Comparison of ENCODE assay signal across 1 cellular context in the genomic region with DNA sequence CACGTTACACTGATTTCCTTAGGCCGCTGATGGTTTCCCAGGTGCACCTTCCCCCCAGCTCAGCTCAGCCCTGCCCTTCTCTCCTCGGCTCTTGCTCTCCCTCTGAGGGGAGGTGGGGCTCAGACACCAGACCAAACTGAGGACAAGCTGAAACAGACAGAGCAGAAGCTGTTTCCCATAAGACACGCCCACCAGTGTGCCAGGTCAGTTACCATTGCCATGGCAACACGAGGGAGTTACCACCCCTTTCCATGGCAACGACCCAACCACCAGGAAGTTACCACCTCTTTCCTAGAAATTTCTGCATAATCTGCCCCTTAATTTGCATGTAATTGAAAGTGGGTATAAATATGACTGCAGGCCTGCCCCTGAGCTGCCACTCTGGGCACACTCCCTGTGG.
TF ChIP-seq lines count a peak whose summit lies in the region.

No MANE protein-coding gene starts in this region.

TF ChIP-seq in GM23338, 12 proteins besides CTCF, POLR2A, EP300 and RAD21 (continued from another document):
- TF ChIP-seq, protein P1, sequence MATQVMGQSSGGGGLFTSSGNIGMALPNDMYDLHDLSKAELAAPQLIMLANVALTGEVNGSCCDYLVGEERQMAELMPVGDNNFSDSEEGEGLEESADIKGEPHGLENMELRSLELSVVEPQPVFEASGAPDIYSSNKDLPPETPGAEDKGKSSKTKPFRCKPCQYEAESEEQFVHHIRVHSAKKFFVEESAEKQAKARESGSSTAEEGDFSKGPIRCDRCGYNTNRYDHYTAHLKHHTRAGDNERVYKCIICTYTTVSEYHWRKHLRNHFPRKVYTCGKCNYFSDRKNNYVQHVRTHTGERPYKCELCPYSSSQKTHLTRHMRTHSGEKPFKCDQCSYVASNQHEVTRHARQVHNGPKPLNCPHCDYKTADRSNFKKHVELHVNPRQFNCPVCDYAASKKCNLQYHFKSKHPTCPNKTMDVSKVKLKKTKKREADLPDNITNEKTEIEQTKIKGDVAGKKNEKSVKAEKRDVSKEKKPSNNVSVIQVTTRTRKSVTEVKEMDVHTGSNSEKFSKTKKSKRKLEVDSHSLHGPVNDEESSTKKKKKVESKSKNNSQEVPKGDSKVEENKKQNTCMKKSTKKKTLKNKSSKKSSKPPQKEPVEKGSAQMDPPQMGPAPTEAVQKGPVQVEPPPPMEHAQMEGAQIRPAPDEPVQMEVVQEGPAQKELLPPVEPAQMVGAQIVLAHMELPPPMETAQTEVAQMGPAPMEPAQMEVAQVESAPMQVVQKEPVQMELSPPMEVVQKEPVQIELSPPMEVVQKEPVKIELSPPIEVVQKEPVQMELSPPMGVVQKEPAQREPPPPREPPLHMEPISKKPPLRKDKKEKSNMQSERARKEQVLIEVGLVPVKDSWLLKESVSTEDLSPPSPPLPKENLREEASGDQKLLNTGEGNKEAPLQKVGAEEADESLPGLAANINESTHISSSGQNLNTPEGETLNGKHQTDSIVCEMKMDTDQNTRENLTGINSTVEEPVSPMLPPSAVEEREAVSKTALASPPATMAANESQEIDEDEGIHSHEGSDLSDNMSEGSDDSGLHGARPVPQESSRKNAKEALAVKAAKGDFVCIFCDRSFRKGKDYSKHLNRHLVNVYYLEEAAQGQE (IDR thresholded peaks at IDR 0.05; ENCODE audit: unreplicated experiment), result no peak
- TF ChIP-seq, protein P2, sequence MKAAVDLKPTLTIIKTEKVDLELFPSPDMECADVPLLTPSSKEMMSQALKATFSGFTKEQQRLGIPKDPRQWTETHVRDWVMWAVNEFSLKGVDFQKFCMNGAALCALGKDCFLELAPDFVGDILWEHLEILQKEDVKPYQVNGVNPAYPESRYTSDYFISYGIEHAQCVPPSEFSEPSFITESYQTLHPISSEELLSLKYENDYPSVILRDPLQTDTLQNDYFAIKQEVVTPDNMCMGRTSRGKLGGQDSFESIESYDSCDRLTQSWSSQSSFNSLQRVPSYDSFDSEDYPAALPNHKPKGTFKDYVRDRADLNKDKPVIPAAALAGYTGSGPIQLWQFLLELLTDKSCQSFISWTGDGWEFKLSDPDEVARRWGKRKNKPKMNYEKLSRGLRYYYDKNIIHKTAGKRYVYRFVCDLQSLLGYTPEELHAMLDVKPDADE (IDR thresholded peaks at IDR 0.05), result no peak
- no peak for TF ChIP-seq ZNF114 (CRISPR knock-in tag; IDR thresholded peaks at IDR 0.05)
- TF ChIP-seq EZH2phosphoT487 (IDR thresholded peaks at IDR 0.05; ENCODE audit: unreplicated experiment), result no peak
- TF ChIP-seq NANOG (IDR thresholded peaks at IDR 0.05; ENCODE audit: borderline replicate concordance), result no peak
- no peak for TF ChIP-seq STAT1 (IDR thresholded peaks at IDR 0.05; ENCODE audit: unreplicated experiment)
- no peak for TF ChIP-seq POLR2AphosphoS5 (IDR thresholded peaks at IDR 0.05; ENCODE audit: low read depth)
TF ChIP-seq in GM23338: peak in this region for 0.
